ENCODE assay signal across 30 cellular contexts in genomic region chr14:41761204-41761603, GRCh38.
A peak's percentile ranks its signal among the peaks of the same experiment; 100 is the strongest.
DNase-seq lines count a peak whose midpoint lies in the region; ATAC-seq, FAIRE-seq and TF ChIP-seq lines count a peak whose summit lies in the region.
"Had no signal": no experiment of that assay in that cellular context is flagged by ENCODE, and none has a peak within 500 bp of the region (broad histone marks: within the 10 kb centered on the region; RNA-seq: fewer than 3 reads in every experiment).

No MANE protein-coding gene starts in this region.

- BruUV-seq in HepG2 (replicated peaks; lab: Mats Ljungman, UMichigan) = no TSS peak

- H4K20me1 ChIP-seq in HepG2 (ENCODE audit: insufficient read depth, low read length) (no peaks in the 10 kb centered on the region), Karpas-422 (ENCODE audit: insufficient read depth, low read depth, low read length) (no peaks in the 10 kb centered on the region)
- H4K20me1 ChIP-seq: BLaER1; BLaER1 treated with 17β-estradiol and CSF1 and Interleukin-3, amounts not matched to agents 10 nM and 100 nM had no signal

- H3K9me3 ChIP-seq in HepG2 (ENCODE audit: low read length) (peaks cover 53% of the 10 kb centered on the region), right lobe of liver (no peaks in the 10 kb centered on the region), Karpas-422 (ENCODE audit: low read length) (no peaks in the 10 kb centered on the region), heart right ventricle (peaks cover 0 to 9% (median 0%) of the 10 kb centered on the region in 11 donors)
- H3K9me3 ChIP-seq: A549, BE2C, BLaER1, Caco-2 had no signal

- H3K27ac ChIP-seq in HepG2 (ENCODE audit: extremely low read length, insufficient read depth, low read length) = no peak overlapping the region
- no peak overlapping the region for H3K27ac ChIP-seq in right lobe of liver
- no peak overlapping the region for H3K27ac ChIP-seq in Karpas-422 (ENCODE audit: low read length)
- no peak overlapping the region for H3K27ac ChIP-seq in heart right ventricle
- H3K27ac ChIP-seq: 22Rv1; A549; BLaER1; BLaER1 treated with 17β-estradiol and CSF1 and Interleukin-3, amounts not matched to agents 10 nM and 100 nM; C4-2B had no signal

- H3K4me3 ChIP-seq in HepG2 (replicated peaks in 1 of 3; ENCODE audit: insufficient read depth in 1 of 3, low read depth in 2 of 3, low read length in 3 of 3) (no peak overlapping the region), right lobe of liver (no peak overlapping the region), Karpas-422 (ENCODE audit: low read length) (no peak overlapping the region), heart right ventricle (no peak overlapping the region)
- H3K4me3 ChIP-seq: A549; BLaER1; BLaER1 treated with 17β-estradiol and CSF1 and Interleukin-3, amounts not matched to agents 10 nM and 100 nM had no signal

- no peak overlapping the region for H3K4me2 ChIP-seq in HepG2 (ENCODE audit: low read depth, low read length)
- H3K4me2 ChIP-seq in Karpas-422 (ENCODE audit: low read depth, low read length, poor library complexity, severe bottlenecking) = no peak overlapping the region
- H3K4me2 ChIP-seq: A549; BLaER1; BLaER1 treated with 17β-estradiol and CSF1 and Interleukin-3, amounts not matched to agents 10 nM and 100 nM had no signal

- no peaks in the 10 kb centered on the region for H3K36me3 ChIP-seq in HepG2 (replicated peaks in 1 of 2; ENCODE audit: control insufficient read depth in 1 of 2, insufficient read depth in 2 of 2, low read length in 2 of 2)
- H3K36me3 ChIP-seq in right lobe of liver = no peaks in the 10 kb centered on the region
- no peaks in the 10 kb centered on the region for H3K36me3 ChIP-seq in Karpas-422 (ENCODE audit: insufficient read depth, low read length)
- H3K36me3 ChIP-seq in heart right ventricle = no peaks in the 10 kb centered on the region
- H3K36me3 ChIP-seq: BE2C; BLaER1; BLaER1 treated with 17β-estradiol and CSF1 and Interleukin-3, amounts not matched to agents 10 nM and 100 nM had no signal

- H3K27me3 ChIP-seq in HepG2 (ENCODE audit: control insufficient read depth in 1 of 2, insufficient read depth in 2 of 2, low read length in 2 of 2) (no peaks in the 10 kb centered on the region), right lobe of liver (no peaks in the 10 kb centered on the region), Karpas-422 (ENCODE audit: low read length) (no peaks in the 10 kb centered on the region), heart right ventricle (no peaks in the 10 kb centered on the region)
- H3K27me3 ChIP-seq: BE2C; BLaER1; BLaER1 treated with 17β-estradiol and CSF1 and Interleukin-3, amounts not matched to agents 10 nM and 100 nM had no signal

- DNase-seq in HepG2 (ENCODE audit: low spot score) (no peak), right lobe of liver (no peak), Karpas-422 (no peak), heart right ventricle (no peak)
- DNase-seq: 8988T; ACHN; AML-193; BE2C; C1 segment of cervical spinal cord; Caco-2; Calu3; CD4-positive, alpha-beta memory T cell; CD4-positive, alpha-beta T cell; CD4-positive, CD25-positive, alpha-beta regulatory T cell; CD8-positive, alpha-beta memory T cell; CD8-positive, alpha-beta T cell; COR-L47; DMS 273 treated with DMSO at 0.1 percent for 48 hours; DMS153; DMS53; DMS79; DMS79 treated with DMSO at 0.1 percent for 48 hours; DND-41; EL had no signal

- in situ Hi-C loops in HepG2 (cut with HindIII; ENCODE audit: extremely low pct_ligation_motif_present, low pct_unique_long_range_greater_than_20kb) = no loop called here

- no peaks in the 10 kb centered on the region for H3K9me2 ChIP-seq in Karpas-422 (replicated peaks; ENCODE audit: insufficient read depth, low read length)

- CTCF ChIA-PET in HepG2 (lab: Yijun Ruan, JAX; ENCODE audit: low intra/inter-chr PET ratio, low total read pairs) = no interaction called here

- TF ChIP-seq POLR2A in HepG2 (IDR thresholded peaks at IDR 0.05; ENCODE audit: insufficient read depth in 1 of 2, low read depth in 2 of 2, low read length in 2 of 2) (no peak), right lobe of liver (IDR thresholded peaks at IDR 0.05) (no peak)

- no peak for FAIRE-seq in HepG2 (lab: Jason Lieb, UNC)
- FAIRE-seq: A204.1, A549 had no signal

- no peak for TF ChIP-seq RAD21 in HepG2 (CRISPR knock-in tag; IDR thresholded peaks at IDR 0.05)

- ATAC-seq in HepG2 (no peak), right lobe of liver (no peak), heart right ventricle (no peak)
- ATAC-seq: A549; CD8-positive, alpha-beta T cell had no signal

- H3K79me2 ChIP-seq in HepG2 (ENCODE audit: insufficient read depth, low read length) (no peaks in the 10 kb centered on the region), Karpas-422 (ENCODE audit: low read length) (no peaks in the 10 kb centered on the region)

- POLR2A ChIA-PET in HepG2 (lab: Yijun Ruan, JAX) = no interaction called here

- H2AFZ ChIP-seq in HepG2 (ENCODE audit: low read length) (no peak overlapping the region), Karpas-422 (ENCODE audit: low read length) (peak overlapping the region; percentile 44)

- H3K9ac ChIP-seq in HepG2 (ENCODE audit: insufficient read depth, low read depth, low read length) = no peak overlapping the region
- no peak overlapping the region for H3K9ac ChIP-seq in Karpas-422 (ENCODE audit: low read length)
- H3K9ac ChIP-seq: BLaER1; BLaER1 treated with 17β-estradiol and CSF1 and Interleukin-3, amounts not matched to agents 10 nM and 100 nM had no signal

- intact Hi-C loops in HepG2 (cut with micrococcal nuclease; ENCODE audit: unreplicated experiment) (no loop called here), right lobe of liver (cut with DNase I) (no loop called here), heart right ventricle (cut with DNase I) (no loop called here)

- TF ChIP-seq CTCF in HepG2 (CRISPR knock-in tag; IDR thresholded peaks at IDR 0.05) = no peak
- TF ChIP-seq CTCF in right lobe of liver (IDR thresholded peaks at IDR 0.05) = no peak
- no peak for TF ChIP-seq CTCF in heart right ventricle (IDR thresholded peaks at IDR 0.05)

- no peaks in the 10 kb centered on the region for H3K4me1 ChIP-seq in HepG2 (ENCODE audit: insufficient read depth, low read length)
- no peaks in the 10 kb centered on the region for H3K4me1 ChIP-seq in right lobe of liver
- no peaks in the 10 kb centered on the region for H3K4me1 ChIP-seq in Karpas-422 (ENCODE audit: low read length)
- no peaks in the 10 kb centered on the region for H3K4me1 ChIP-seq in heart right ventricle
- H3K4me1 ChIP-seq: A549; BE2C; BLaER1; BLaER1 treated with 17β-estradiol and CSF1 and Interleukin-3, amounts not matched to agents 10 nM and 100 nM; Caco-2 had no signal

- 1% methylated on average over 2 of the region's 2 CpGs for WGBS in HepG2 (ENCODE audit: low lambda C conversion rate)
- 76% methylated on average over 2 of the region's 2 CpGs for WGBS in right lobe of liver (ENCODE audit: insufficient coverage, low coverage, low lambda C conversion rate, missing lambda C conversion rate)
- 77 to 79% methylated on average over 2 of the region's 2 CpGs for WGBS in heart right ventricle, 2 donors

- TF ChIP-seq EP300 in HepG2 (IDR thresholded peaks at IDR 0.05; ENCODE audit: low read depth in 2 of 2, low read length in 2 of 2) (no peak), HepG2 (CRISPR knock-in tag; IDR thresholded peaks at IDR 0.05; ENCODE audit: borderline replicate concordance) (no peak)

TF ChIP-seq in HepG2, 621 proteins besides CTCF, POLR2A, EP300 and RAD21:
- TF ChIP-seq ZNF615 (CRISPR knock-in tag; IDR thresholded peaks at IDR 0.05; ENCODE audit: borderline replicate concordance) (no peak), ZSCAN5A (CRISPR knock-in tag; IDR thresholded peaks at IDR 0.05; ENCODE audit: borderline replicate concordance) (no peak), ZNF670 (CRISPR knock-in tag; IDR thresholded peaks at IDR 0.05; ENCODE audit: borderline replicate concordance) (no peak), HNRNPK (IDR thresholded peaks at IDR 0.05; ENCODE audit: low read depth, low read length, poor library complexity, severe bottlenecking) (peak; percentile 91), GTF2F1 (IDR thresholded peaks at IDR 0.05; ENCODE audit: low read length) (no peak), KLF15 (CRISPR knock-in tag; IDR thresholded peaks at IDR 0.05; ENCODE audit: borderline replicate concordance) (no peak), HOXA7 (CRISPR knock-in tag; IDR thresholded peaks at IDR 0.05) (no peak), CEBPZ (IDR thresholded peaks at IDR 0.05; ENCODE audit: low read length) (no peak), SRSF1 (optimal IDR thresholded peaks at IDR 0.05; ENCODE audit: low read depth, low read length) (no peak)
